ENCODE assay signal across 22 cellular contexts in genomic region chr9:134650431-134651190, GRCh38. TPM values are rescaled to one million over a fixed set of nuclear protein-coding genes. Genes with fewer than 3 reads are reported as not detected.
DNase-seq lines count a peak whose midpoint lies in the region; FAIRE-seq and TF ChIP-seq lines count a peak whose summit lies in the region.
"Had no signal": no experiment of that assay in that cellular context is flagged by ENCODE, and none has a peak within 500 bp of the region (broad histone marks: within the 10 kb centered on the region; RNA-seq: fewer than 3 reads in every experiment).

No MANE protein-coding gene starts in this region.

- WGBS in stomach, 5 donors = 85 to 92% (median 92%) methylated on average over 24 to 26 of the region's 26 CpGs

- no peak overlapping the region for H3K27ac ChIP-seq in BLaER1
- no peak overlapping the region for H3K27ac ChIP-seq in kidney (ENCODE audit: low read depth in 2 of 2, low read length in 2 of 2)
- H3K27ac ChIP-seq in stomach = peak overlapping the region in 1 of 5 donors; percentile 96
- H3K27ac ChIP-seq in MM.1S (ENCODE audit: low read length) = no peak overlapping the region
- H3K27ac ChIP-seq: HL-60 had no signal

- H3K4me3 ChIP-seq in BLaER1 (no peak overlapping the region), H7 (ENCODE audit: insufficient read depth, low read depth, low read length) (no peak overlapping the region), kidney (ENCODE audit: low read length in 2 of 2) (no peak overlapping the region), stomach (no peak overlapping the region), MM.1S (ENCODE audit: low read length) (no peak overlapping the region)

- no peaks in the 10 kb centered on the region for H3K27me3 ChIP-seq in BLaER1
- H3K27me3 ChIP-seq in H7 (ENCODE audit: control insufficient read depth, insufficient read depth, low read length) = no peaks in the 10 kb centered on the region
- no peaks in the 10 kb centered on the region for H3K27me3 ChIP-seq in stomach
- peaks cover 73% of the 10 kb centered on the region for H3K27me3 ChIP-seq in MM.1S (replicated peaks; ENCODE audit: insufficient read depth, low read length)
- H3K27me3 ChIP-seq: BE2C had no signal

- H3K36me3 ChIP-seq in BLaER1 (peaks cover 31% of the 10 kb centered on the region), H7 (replicated peaks; ENCODE audit: control insufficient read depth, insufficient read depth, low read length) (no peaks in the 10 kb centered on the region), kidney (ENCODE audit: control insufficient read depth in 1 of 2, insufficient read depth in 2 of 2, low read length in 2 of 2) (no peaks in the 10 kb centered on the region), stomach (no peaks in the 10 kb centered on the region), MM.1S (replicated peaks; ENCODE audit: insufficient read depth, low read length) (no peaks in the 10 kb centered on the region)
- H3K36me3 ChIP-seq: BE2C had no signal

- intact Hi-C loops in kidney (cut with DNase I) (no loop called here), posterior vena cava (cut with DNase I) (no loop called here), stomach (cut with DNase I; ENCODE audit: low total_unique reads) (no loop called here)

- H3K4me2 ChIP-seq in BLaER1 = peak overlapping the region; percentile 61
- H3K4me2 ChIP-seq in MM.1S (ENCODE audit: low read depth, low read length) = no peak overlapping the region

- no peak for FAIRE-seq in kidney (lab: Jason Lieb, UNC)
- no peak for FAIRE-seq in HTR-8/SVneo (lab: Jason Lieb, UNC)
- FAIRE-seq: A204.1, GM12892, GM18507, RCC 7860 had no signal

- no peak for TF ChIP-seq EP300 in stomach (IDR thresholded peaks at IDR 0.05)

- H3F3A ChIP-seq in MM.1S (ENCODE audit: insufficient read depth, low read length) = no peaks in the 10 kb centered on the region

- H3K9ac ChIP-seq in BLaER1 (no peak overlapping the region), kidney (ENCODE audit: low read length in 2 of 2) (no peak overlapping the region), MM.1S (ENCODE audit: low read length) (no peak overlapping the region)

- peak; percentile 51 for DNase-seq in H7
- DNase-seq in kidney = peak; percentile 59
- DNase-seq in posterior vena cava (ENCODE audit: low spot score) = peak; percentile 76
- DNase-seq in stomach = no peak
- no peak for DNase-seq in SIG-M5 treated with dmso at 0.1 percent for 504 hours (lab: John Stamatoyannopoulos, UW; ENCODE audit: unreplicated experiment)
- no peak for DNase-seq in MM.1S
- DNase-seq in HTR-8/SVneo (ENCODE audit: insufficient read length, low spot score) = no peak
- DNase-seq: BE2C; Calu3; CD8-positive, alpha-beta T cell; DMS53; EL; H9; NCI-H1092 treated with DMSO at 0.1 percent for 48 hours; NCI-H1694; NCI-H2081 treated with DMSO at 0.1 percent for 48 hours had no signal

- no peak overlapping the region for H2AFZ ChIP-seq in MM.1S (ENCODE audit: low read length)

- H3K79me2 ChIP-seq in MM.1S (ENCODE audit: low read length) = no peaks in the 10 kb centered on the region

- no peaks in the 10 kb centered on the region for H3K9me2 ChIP-seq in MM.1S (replicated peaks; ENCODE audit: insufficient read depth, low read length)

- no peaks in the 10 kb centered on the region for H3K9me3 ChIP-seq in BLaER1
- H3K9me3 ChIP-seq in kidney (ENCODE audit: control insufficient read depth in 1 of 2, low read length in 2 of 2) = no peaks in the 10 kb centered on the region
- no peaks in the 10 kb centered on the region for H3K9me3 ChIP-seq in stomach
- H3K9me3 ChIP-seq in MM.1S (replicated peaks; ENCODE audit: insufficient read depth, low read length) = no peaks in the 10 kb centered on the region
- H3K9me3 ChIP-seq: BE2C had no signal

- H3K4me1 ChIP-seq in BLaER1 (peaks cover 40% of the 10 kb centered on the region), kidney (ENCODE audit: control insufficient read depth in 1 of 2, insufficient read depth in 1 of 2, low read depth in 1 of 2, low read length in 2 of 2) (no peaks in the 10 kb centered on the region), stomach (peaks cover 7 to 74% (median 45%) of the 10 kb centered on the region in 4 donors), MM.1S (ENCODE audit: low read length) (no peaks in the 10 kb centered on the region)

- H4K20me1 ChIP-seq in BLaER1 = peaks cover 92% of the 10 kb centered on the region
- no peaks in the 10 kb centered on the region for H4K20me1 ChIP-seq in MM.1S (ENCODE audit: insufficient read depth, low read length)

- no peak for TF ChIP-seq POLR2A in stomach (IDR thresholded peaks at IDR 0.05)

- TF ChIP-seq CTCF in kidney (IDR thresholded peaks at IDR 0.05; ENCODE audit: borderline replicate concordance, extremely low read depth, insufficient read depth) = no peak
- no peak for TF ChIP-seq CTCF in stomach (IDR thresholded peaks at IDR 0.05)
- no peak for TF ChIP-seq CTCF in MM.1S (IDR thresholded peaks at IDR 0.05; ENCODE audit: low read length)

RNA-seq across cellular contexts. Expression of gene COL5A1, which starts 9.0 kb away (rescaled TPM):
- 10.1 and 11.3 TPM in 2 replicates for total RNA-seq in H7 (2014; rRNA removed; shearing (Covaris generic))
- total RNA-seq in kidney = 23.8 TPM
- polyA plus RNA-seq in kidney (ENCODE audit: insufficient read depth, low read depth, low replicate concordance) = 2.4 TPM
- 100 to 1,000 TPM in 1 of 2 donors, 10 to 100 TPM in 1; 71.1 to 196 TPM for total RNA-seq in posterior vena cava
- 100 to 1,000 TPM in 2 of 5 donors, 10 to 100 TPM in 3; 17.5 to 205 (median 48.2) TPM for total RNA-seq in stomach
- 10 to 100 TPM in 2 of 3 donors, 1 to 10 TPM in 1; 7.3 to 17.4 (median 17.3) TPM for polyA plus RNA-seq in stomach
- total RNA-seq: Calu3 had no signal

Comparison
In these comparisons a context has a peak if more than half of its experiments do, and no peak if none do; other contexts are left out.
1. DNase-seq: peak in H7 (single experiment), kidney (single experiment) and posterior vena cava (single experiment); none in stomach (single experiment), SIG-M5 treated with dmso at 0.1 percent for 504 hours (single experiment), MM.1S (single experiment) and HTR-8/SVneo (single experiment).